Comparison of ENCODE assay signal across 27 cellular contexts in genomic region chr3:270688-271087, GRCh38.
DNase-seq lines count a peak whose midpoint lies in the region; ATAC-seq and TF ChIP-seq lines count a peak whose summit lies in the region.
"Had no signal": no experiment of that assay in that cellular context is flagged by ENCODE, and none has a peak within 500 bp of the region (broad histone marks: within the 10 kb centered on the region; RNA-seq: fewer than 3 reads in every experiment).

No MANE protein-coding gene starts in this region.

- H3K27me3 Mint-ChIP-seq in WTC11 (ENCODE audit: low read depth): peaks cover 12% of the 10 kb centered on the region; the same call in 1 of the 2 replicates
- H3K27me3 Mint-ChIP-seq: activated CD4-positive, alpha-beta memory T cell treated with anti-CD3 and anti-CD28 coated beads for 36 hours; CD4-positive, CD25-positive, alpha-beta regulatory T cell; dendritic cell treated with granulocyte-macrophage colony-stimulating factor and Interleukin-4, amounts not matched to agents 40 ng/mL and 50 ng/mL, for 4 days had no signal

- no peaks in the 10 kb centered on the region for H3K79me2 ChIP-seq in OCI-LY7 (ENCODE audit: insufficient read depth, low read depth, low read length)

- TF ChIP-seq CTCF in OCI-LY7 (conservative IDR thresholded peaks at IDR 0.05; ENCODE audit: low read length) (no peak), Peyer's patch (IDR thresholded peaks at IDR 0.05) (no peak), WTC11 (IDR thresholded peaks at IDR 0.05) (no peak)

- H3K9me2 ChIP-seq in OCI-LY7 (ENCODE audit: insufficient read depth, low read length): no peaks in the 10 kb centered on the region

- H3K4me3 ChIP-seq in OCI-LY7 (ENCODE audit: low read depth, low read length, poor library complexity, severe bottlenecking) (no peak overlapping the region), Peyer's patch (no peak overlapping the region)
- H3K4me3 ChIP-seq: thoracic aorta had no signal

- H3K4me2 ChIP-seq in OCI-LY7 (ENCODE audit: low read length): peak overlapping the region; percentile 26; the same call in 1 of the 2 replicates
- H3K4me2 ChIP-seq: KMS-11 had no signal

- H3K4me1 ChIP-seq in OCI-LY7 (ENCODE audit: insufficient read depth, low read length, poor library complexity, severe bottlenecking) (peaks cover 21% of the 10 kb centered on the region), Peyer's patch (peaks cover 0 to 4% (median 0%) of the 10 kb centered on the region in 4 donors)

- no peaks in the 10 kb centered on the region for H3K27me3 ChIP-seq in Peyer's patch

- H2AFZ ChIP-seq in OCI-LY7 (ENCODE audit: low read length): no peak overlapping the region

- H3K9me3 ChIP-seq in OCI-LY7 (ENCODE audit: low read length) (no peaks in the 10 kb centered on the region), Peyer's patch (no peaks in the 10 kb centered on the region)
- H3K9me3 ChIP-seq: thoracic aorta had no signal

- no peak overlapping the region for H3K27ac Mint-ChIP-seq in WTC11
- H3K27ac Mint-ChIP-seq: activated CD4-positive, alpha-beta memory T cell treated with anti-CD3 and anti-CD28 coated beads for 36 hours; dendritic cell treated with granulocyte-macrophage colony-stimulating factor and Interleukin-4, amounts not matched to agents 40 ng/mL and 50 ng/mL, for 4 days; nephron had no signal

- H3K9me3 Mint-ChIP-seq in WTC11: peaks cover 85% of the 10 kb centered on the region
- H3K9me3 Mint-ChIP-seq: activated CD4-positive, alpha-beta memory T cell treated with anti-CD3 and anti-CD28 coated beads for 36 hours; nephron had no signal

- POLR2A ChIA-PET in OCI-LY7 (lab: Charles Lee): interaction anchor here (1.0 to 3.0 kb wide), 7 partner anchors 9 to 195 kb away, joined by 3 to 22 read pairs (median 4); no protein-coding TSS in a partner anchor
- POLR2A ChIA-PET in WTC11 (lab: Charles Lee): no interaction called here

- H3K27ac ChIP-seq in OCI-LY7 (ENCODE audit: low read depth, low read length, poor library complexity, severe bottlenecking) (no peak overlapping the region), Peyer's patch (no peak overlapping the region)
- H3K27ac ChIP-seq: KMS-11, thoracic aorta had no signal

- BruUV-seq in OCI-LY7 (replicated peaks; lab: Mats Ljungman, UMichigan): no TSS peak

- peaks cover 77% of the 10 kb centered on the region for H3K36me3 Mint-ChIP-seq in WTC11
- H3K36me3 Mint-ChIP-seq: activated CD4-positive, alpha-beta memory T cell treated with anti-CD3 and anti-CD28 coated beads for 36 hours; CD4-positive, CD25-positive, alpha-beta regulatory T cell had no signal

- H3K36me3 ChIP-seq in OCI-LY7 (ENCODE audit: insufficient read depth, low read length) (no peaks in the 10 kb centered on the region), Peyer's patch (no peaks in the 10 kb centered on the region)
- H3K36me3 ChIP-seq: thoracic aorta had no signal

- TF ChIP-seq POLR2A in Peyer's patch (IDR thresholded peaks at IDR 0.05): no peak

- H4K20me1 ChIP-seq in OCI-LY7 (ENCODE audit: insufficient read depth, low read length): no peaks in the 10 kb centered on the region

- H3K4me3 Mint-ChIP-seq in WTC11: no peak overlapping the region
- H3K4me3 Mint-ChIP-seq: activated CD4-positive, alpha-beta memory T cell treated with anti-CD3 and anti-CD28 coated beads for 36 hours; CD4-positive, CD25-positive, alpha-beta regulatory T cell; dendritic cell treated with granulocyte-macrophage colony-stimulating factor and Interleukin-4, amounts not matched to agents 40 ng/mL and 50 ng/mL, for 4 days; nephron had no signal

- ATAC-seq in GM19043 (IDR thresholded peaks at IDR 0.05; ENCODE audit: low read depth, unreplicated experiment) (peak; percentile 49), HG02885 (IDR thresholded peaks at IDR 0.05; ENCODE audit: poor library complexity, unreplicated experiment) (peak; percentile 45), WTC11 (no peak)
- ATAC-seq: left colon had no signal

- CTCF ChIA-PET in OCI-LY7 (lab: Charles Lee; ENCODE audit: unreplicated experiment) (no interaction called here), WTC11 (lab: Charles Lee) (no interaction called here)

- intact Hi-C loops in OCI-LY7 (cut with micrococcal nuclease; ENCODE audit: unreplicated experiment): no loop called here

- peak; percentile 30 for DNase-seq in DMS79 treated with DMSO at 0.1 percent for 48 hours (lab: John Stamatoyannopoulos, UW)
- DNase-seq in OCI-LY7 (ENCODE audit: low spot score): peak; percentile 37
- DNase-seq in Peyer's patch: no peak
- DNase-seq in WTC11 (ENCODE audit: low spot score): no peak
- no peak for DNase-seq in pons (ENCODE audit: low spot score)
- no peak for DNase-seq in central memory CD4-positive, alpha-beta T cell
- DNase-seq: ACHN; activated CD4-positive, alpha-beta memory T cell treated with anti-CD3 and anti-CD28 coated beads for 36 hours; activated CD4-positive, CD25-positive, alpha-beta regulatory T cell; activated naive CD4-positive, alpha-beta T cell treated with Interleukin-2 at 50 U/mL for 16 hours; activated T-cell treated with anti-CD3 and anti-CD28 coated beads for 4 hours; amniotic stem cell; CD4-positive, CD25-positive, alpha-beta regulatory T cell; head of caudate nucleus; left colon; MV-4-11; NCI-H187 treated with DMSO at 0.1 percent for 48 hours; NCI-H226; stimulated activated CD4-positive, alpha-beta T cell treated with anti-CD3 and anti-CD28 coated beads, Interleukin-1b, Interleukin-23, amount 100 ng/mL, for 48 hours; stimulated activated naive CD4-positive, alpha-beta T cell; T-helper 9 cell had no signal

- no peaks in the 10 kb centered on the region for H3K4me1 Mint-ChIP-seq in WTC11
- H3K4me1 Mint-ChIP-seq: CD4-positive, CD25-positive, alpha-beta regulatory T cell; nephron had no signal

TF ChIP-seq in WTC11, 78 proteins besides CTCF, POLR2A, EP300 and RAD21 (continues in another document):
- TF ChIP-seq MXD4 (CRISPR knock-in tag; IDR thresholded peaks at IDR 0.05; ENCODE audit: borderline replicate concordance) (no peak), AFF4 (CRISPR knock-in tag; IDR thresholded peaks at IDR 0.05; ENCODE audit: borderline replicate concordance) (no peak), NFATC4 (CRISPR knock-in tag; IDR thresholded peaks at IDR 0.05) (no peak), STAT6 (CRISPR knock-in tag; conservative IDR thresholded peaks at IDR 0.05; ENCODE audit: low read depth) (no peak)
- TF ChIP-seq, protein P1, sequence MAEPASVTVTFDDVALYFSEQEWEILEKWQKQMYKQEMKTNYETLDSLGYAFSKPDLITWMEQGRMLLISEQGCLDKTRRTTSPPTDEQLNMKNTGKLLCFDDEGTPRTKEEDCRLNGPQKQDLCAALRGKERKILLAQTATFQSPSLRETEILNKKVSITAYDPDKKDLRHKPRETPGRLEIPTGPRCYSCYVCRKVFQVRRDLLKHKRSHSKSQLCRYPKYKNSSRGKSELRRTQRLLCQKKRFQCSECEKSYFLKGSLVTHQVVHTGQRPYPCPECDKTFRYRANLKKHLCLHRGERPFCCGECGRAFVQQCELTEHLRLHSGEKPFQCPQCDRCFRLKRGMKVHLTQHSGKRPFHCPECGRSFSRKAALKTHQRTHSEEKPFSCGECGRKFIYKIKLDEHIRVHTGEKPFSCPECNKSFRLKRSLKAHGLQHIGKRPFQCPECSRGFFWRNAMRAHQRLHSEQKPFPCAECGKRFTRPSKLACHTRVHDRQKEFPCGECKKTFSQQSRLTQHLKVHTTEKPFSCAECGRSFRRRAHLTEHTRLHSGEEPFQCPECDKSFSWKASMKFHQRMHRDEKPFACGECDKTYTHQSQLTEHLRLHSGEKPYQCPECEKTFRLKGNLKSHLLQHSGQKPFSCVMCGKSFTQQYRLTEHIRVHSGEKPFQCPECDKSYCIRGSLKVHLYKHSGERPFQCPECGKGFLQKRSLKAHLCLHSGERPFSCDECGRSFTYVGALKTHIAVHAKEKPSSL (CRISPR knock-in tag; conservative IDR thresholded peaks at IDR 0.05): no peak

Comparison
In these comparisons a context has a peak if more than half of its experiments do, and no peak if none do; other contexts are left out.
1. DNase-seq: peak in DMS79 treated with DMSO at 0.1 percent for 48 hours (single experiment) and OCI-LY7 (single experiment); none in Peyer's patch (0 of 3), WTC11 (single experiment), pons (single experiment) and central memory CD4-positive, alpha-beta T cell (single experiment).